ENCODE assay signal across 8 cellular contexts in genomic region chr2:71067567-71068217, GRCh38. TPM values are rescaled to one million over a fixed set of nuclear protein-coding genes. Genes with fewer than 3 reads are reported as not detected.
DNase-seq lines count a peak whose midpoint lies in the region; ATAC-seq, FAIRE-seq and TF ChIP-seq lines count a peak whose summit lies in the region.

No MANE protein-coding gene starts in this region.

- intact Hi-C loops in Panc1 (cut with micrococcal nuclease; ENCODE audit: unreplicated experiment): no loop called here

- H3K27ac ChIP-seq in Panc1 (ENCODE audit: low read length): peak overlapping the region; percentile 94

- DNase-seq in COLO668 (lab: John Stamatoyannopoulos, UW; ENCODE audit: unreplicated experiment) (peak; percentile 37), Panc1 (ENCODE audit: low read depth, low spot score) (no peak), epidermal melanocyte (ENCODE audit: insufficient read length, low spot score) (peak; percentile 34), SIG-M5 (lab: John Stamatoyannopoulos, UW) (no peak), GM19239 (ENCODE audit: insufficient read length, low spot score) (no peak), medulla oblongata (ENCODE audit: extremely low spot score) (no peak)

- CTCF ChIA-PET in Panc1 (lab: Charles Lee): interaction anchor here (0.6 kb wide), 2 partner anchors 65 to 119 kb away, joined by 3 to 4 read pairs; no protein-coding TSS in a partner anchor

- H3K9me3 Mint-ChIP-seq in nephron: no peaks in the 10 kb centered on the region

- peak overlapping the region; percentile 81 for H3K4me3 ChIP-seq in Panc1 (ENCODE audit: low read depth in 2 of 2, low read length in 2 of 2)

- H3K27ac Mint-ChIP-seq in nephron: peak overlapping the region; percentile 88 to 98 (median 98)

- no peaks in the 10 kb centered on the region for H3K9me3 ChIP-seq in Panc1 (ENCODE audit: control insufficient read depth, insufficient read depth, low read depth, low read length)

- no peaks in the 10 kb centered on the region; the same call in 1 of the 2 replicates for H3K36me3 ChIP-seq in Panc1 (ENCODE audit: control insufficient read depth, insufficient read depth, low read length)

- peaks cover 16% of the 10 kb centered on the region for H3K36me3 Mint-ChIP-seq in nephron (ENCODE audit: low read depth)

- H3K4me1 ChIP-seq in Panc1 (ENCODE audit: control insufficient read depth, insufficient read depth, low read length): peaks cover 14% of the 10 kb centered on the region

- in situ Hi-C loops in Panc1 (cut with HindIII; ENCODE audit: low pct_unique_long_range_greater_than_20kb, low sequenced_read_pairs): no loop called here

- TF ChIP-seq CTCF in Panc1 (IDR thresholded peaks at IDR 0.05) (no peak), nephron (IDR thresholded peaks at IDR 0.05; ENCODE audit: unreplicated experiment in 3 of 3) (peak in 1 of 3 experiments; percentile 17)

- POLR2A ChIA-PET in Panc1 (lab: Charles Lee): no interaction called here

- no peaks in the 10 kb centered on the region; the same call in 1 of the 2 replicates for H3K27me3 ChIP-seq in Panc1 (ENCODE audit: control insufficient read depth, insufficient read depth, low read length)

- peak; percentile 5 for ATAC-seq in GM21717 (IDR thresholded peaks at IDR 0.05; ENCODE audit: unreplicated experiment)
- ATAC-seq in Panc1: peak; percentile 60

- peaks cover 4% of the 10 kb centered on the region for H3K27me3 Mint-ChIP-seq in nephron (ENCODE audit: low read depth)

- peaks cover 25% of the 10 kb centered on the region for H3K4me1 Mint-ChIP-seq in nephron

- FAIRE-seq in GM19239 (lab: Jason Lieb, UNC): no peak

- TSS peak; percentile 96 for BruUV-seq in Panc1 (replicated peaks; lab: Mats Ljungman, UMichigan)

- peak overlapping the region; percentile 90 to 94 (median 93) for H3K4me3 Mint-ChIP-seq in nephron

RNA-seq across cellular contexts. Expression of gene NAGK, which starts 0.8 kb away (rescaled TPM):
- 80.2 TPM for total RNA-seq in Panc1 (2021; ENCODE audit: unreplicated experiment)
- polyA plus RNA-seq in Panc1 (2012; ENCODE audit: insufficient read length): 79.9 TPM

Comparison
In these comparisons a context has a peak if more than half of its experiments do, and no peak if none do; other contexts are left out.
1. DNase-seq: peak in COLO668 (single experiment) and epidermal melanocyte (single experiment); none in Panc1 (single experiment), SIG-M5 (single experiment), GM19239 (single experiment) and medulla oblongata (single experiment).